ENCODE assay signal across 8 cellular contexts in genomic region chr5:76175051-76175666, GRCh38.
DNase-seq lines count a peak whose midpoint lies in the region; ATAC-seq and TF ChIP-seq lines count a peak whose summit lies in the region.

No MANE protein-coding gene starts in this region.

- H3F3A ChIP-seq in neural cell (ENCODE audit: insufficient read depth, low read length, poor library complexity, severe bottlenecking), result no peaks in the 10 kb centered on the region

- peak; percentile 71 for TF ChIP-seq CTCF in endothelial cell (IDR thresholded peaks at IDR 0.05; ENCODE audit: unreplicated experiment)
- peak; percentile 76 for TF ChIP-seq CTCF in neural cell (IDR thresholded peaks at IDR 0.05; ENCODE audit: poor library complexity, severe bottlenecking)
- TF ChIP-seq CTCF in vagina (IDR thresholded peaks at IDR 0.05), result peak in 2 of 3 experiments; percentile 5 to 25

- H3K36me3 ChIP-seq in neural cell (ENCODE audit: insufficient read depth, low read length), result no peaks in the 10 kb centered on the region
- no peaks in the 10 kb centered on the region for H3K36me3 ChIP-seq in vagina

- H3K4me3 Mint-ChIP-seq in endothelial cell (ENCODE audit: unreplicated experiment), result no peak overlapping the region

- DNase-seq in NCI-H510A treated with DMSO at 0.1 percent for 48 hours (lab: John Stamatoyannopoulos, UW) (peak; percentile 13), NCI-H510A (lab: John Stamatoyannopoulos, UW) (no peak), NCI-H748 (lab: John Stamatoyannopoulos, UW; ENCODE audit: unreplicated experiment) (peak; percentile 72), endothelial cell (ENCODE audit: low spot score) (peak; percentile 72), vagina (ENCODE audit: extremely low spot score in 2 of 2) (no peak)
- peak; percentile 58 to 67 for DNase-seq in activated CD4-positive, alpha-beta T cell treated with anti-CD3 and anti-CD28 coated beads, Interleukin-2, amount 50 U/mL, for 48 hours

- peaks cover 8% of the 10 kb centered on the region for H3K4me1 Mint-ChIP-seq in endothelial cell (ENCODE audit: unreplicated experiment)

- no peak overlapping the region for H3K9ac ChIP-seq in neural cell (ENCODE audit: low read length)

- peak; percentile 75 for TF ChIP-seq RAD21 in neural cell (conservative IDR thresholded peaks at IDR 0.05)

- H3K4me1 ChIP-seq in vagina, result no peaks in the 10 kb centered on the region

- H3K27ac ChIP-seq in neural cell (ENCODE audit: low read length) (no peak overlapping the region), vagina (no peak overlapping the region)

- intact Hi-C loops in vagina (cut with DNase I), result no loop called here

- no peaks in the 10 kb centered on the region for H3K27me3 ChIP-seq in neural cell (ENCODE audit: insufficient read depth, low read depth, low read length)
- H3K27me3 ChIP-seq in vagina, result no peaks in the 10 kb centered on the region

- H3K27ac Mint-ChIP-seq in endothelial cell (ENCODE audit: unreplicated experiment), result no peak overlapping the region

- ATAC-seq in HG02763 (IDR thresholded peaks at IDR 0.05; ENCODE audit: unreplicated experiment), result peak; percentile 54

- TF ChIP-seq POLR2A in vagina (IDR thresholded peaks at IDR 0.05), result no peak

- no peaks in the 10 kb centered on the region for H3K9me2 ChIP-seq in neural cell (ENCODE audit: insufficient read depth, low read length)

- no peak for TF ChIP-seq EP300 in neural cell (conservative IDR thresholded peaks at IDR 0.05; ENCODE audit: poor library complexity, severe bottlenecking)

- H2AFZ ChIP-seq in neural cell (ENCODE audit: low read depth, low read length), result no peak overlapping the region

- H3K36me3 Mint-ChIP-seq in endothelial cell (ENCODE audit: low read depth, unreplicated experiment), result no peaks in the 10 kb centered on the region

- no peaks in the 10 kb centered on the region for H3K79me2 ChIP-seq in neural cell (replicated peaks; ENCODE audit: insufficient read depth, low read length)

- no peaks in the 10 kb centered on the region for H4K20me1 ChIP-seq in neural cell (ENCODE audit: insufficient read depth)

- H3K9me3 ChIP-seq in neural cell (ENCODE audit: low read length) (no peaks in the 10 kb centered on the region), vagina (no peaks in the 10 kb centered on the region)

- H3K4me3 ChIP-seq in neural cell (ENCODE audit: low read length), result no peak overlapping the region
- no peak overlapping the region for H3K4me3 ChIP-seq in vagina

- no peak overlapping the region for H3K4me2 ChIP-seq in neural cell (ENCODE audit: low read length)

- no peaks in the 10 kb centered on the region for H3K9me3 Mint-ChIP-seq in endothelial cell (ENCODE audit: unreplicated experiment)

- no peaks in the 10 kb centered on the region for H3K27me3 Mint-ChIP-seq in endothelial cell (ENCODE audit: unreplicated experiment)

TF ChIP-seq in neural cell, 6 proteins besides CTCF, POLR2A, EP300 and RAD21:
- TF ChIP-seq EZH2 (IDR thresholded peaks at IDR 0.05; ENCODE audit: borderline replicate concordance, insufficient read depth, low read length, poor library complexity, severe bottlenecking) (no peak), POLR2AphosphoS5 (IDR thresholded peaks at IDR 0.05) (no peak), MXI1 (conservative IDR thresholded peaks at IDR 0.05; ENCODE audit: poor library complexity, severe bottlenecking) (no peak), SMC3 (conservative IDR thresholded peaks at IDR 0.05; ENCODE audit: poor library complexity) (peak; percentile 76), TAF1 (IDR thresholded peaks at IDR 0.05; ENCODE audit: low read depth) (no peak), REST (IDR thresholded peaks at IDR 0.05; ENCODE audit: borderline replicate concordance) (no peak)

Comparison
In these comparisons a context has a peak if more than half of its experiments do, and no peak if none do; other contexts are left out.
1. DNase-seq: peak in NCI-H510A treated with DMSO at 0.1 percent for 48 hours (single experiment), NCI-H748 (single experiment), activated CD4-positive, alpha-beta T cell treated with anti-CD3 and anti-CD28 coated beads, Interleukin-2, amount 50 U/mL, for 48 hours (2 of 2) and endothelial cell (single experiment); none in NCI-H510A (single experiment) and vagina (0 of 2).
2. CTCF ChIP-seq: peak in every context shown above with its lines; median percentile 76 in neural cell; 71 in endothelial cell; 15 in vagina.